Comparison of ENCODE assay signal across 33 cellular contexts in the genomic region with DNA sequence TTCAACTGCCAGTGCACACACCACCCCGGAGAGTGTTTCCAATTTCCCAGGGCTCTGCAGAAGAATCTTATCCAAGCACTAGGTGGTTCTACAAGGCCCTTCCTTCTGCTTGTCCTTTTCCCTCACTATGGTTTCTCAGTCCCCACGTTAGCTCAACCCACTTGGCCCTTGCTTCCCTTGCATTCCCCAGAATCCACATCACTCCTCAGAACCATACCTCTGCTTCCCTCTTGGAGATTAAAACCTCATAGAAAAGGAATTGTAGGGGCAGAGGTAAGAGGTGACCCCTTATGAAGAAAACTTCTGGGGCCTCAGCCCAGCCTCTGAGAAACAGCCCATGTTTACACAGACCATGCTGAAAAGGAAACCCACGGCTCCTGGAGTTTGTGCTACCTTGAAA.
"Had no signal": no experiment of that assay in that cellular context is flagged by ENCODE, and none has a peak within 500 bp of the region (broad histone marks: within the 10 kb centered on the region; RNA-seq: fewer than 3 reads in every experiment).

No MANE protein-coding gene starts in this region.

- H3K4me3 ChIP-seq: adrenal gland, breast epithelium had no signal

- DNase-seq: activated CD4-positive, alpha-beta memory T cell treated with anti-CD3 and anti-CD28 coated beads, Interleukin-2, amount 10 ng/mL, durations not matched to agents 7 days and 5 days; activated CD4-positive, alpha-beta T cell treated with anti-CD3 and anti-CD28 coated beads for 1 hour; activated CD4-positive, alpha-beta T cell treated with anti-CD3 and anti-CD28 coated beads for 36 hours; activated CD4-positive, alpha-beta T cell treated with anti-CD3 and anti-CD28 coated beads for 48 hours; activated CD4-positive, alpha-beta T cell treated with anti-CD3 and anti-CD28 coated beads, Interleukin-2, amount 10 ng/mL, durations not matched to agents 7 days and 5 days; activated CD4-positive, alpha-beta T cell treated with anti-CD3 and anti-CD28 coated beads, Interleukin-2, amount 50 U/mL, for 48 hours; activated CD4-positive, CD25-positive, alpha-beta regulatory T cell; activated CD8-positive, alpha-beta memory T cell treated with anti-CD3 and anti-CD28 coated beads for 24 hours; activated CD8-positive, alpha-beta memory T cell treated with anti-CD3 and anti-CD28 coated beads, Interleukin-2, amount 10 ng/mL, durations not matched to agents 7 days and 5 days; activated CD8-positive, alpha-beta memory T cell treated with anti-CD3 and anti-CD28 coated beads, Interleukin-2, amount 50 U/mL, for 48 hours; activated CD8-positive, alpha-beta T cell treated with anti-CD3 and anti-CD28 coated beads, Interleukin-2, amount 10 ng/mL, durations not matched to agents 7 days and 5 days; activated effector memory CD4-positive, alpha-beta T cell treated with Interleukin-2 at 50 U/mL for 16 hours; activated gamma-delta T cell; activated naive CD4-positive, alpha-beta T cell treated with anti-CD3 and anti-CD28 coated beads for 36 hours; activated naive CD4-positive, alpha-beta T cell treated with anti-CD3 and anti-CD28 coated beads, Interleukin-2, amount 50 U/mL, for 16 hours; activated naive CD8-positive, alpha-beta T cell treated with anti-CD3 and anti-CD28 coated beads for 36 hours; activated T-cell treated with anti-CD3 and anti-CD28 coated beads, Interleukin-2, amount 50 U/mL, for 24 hours; activated T-cell treated with anti-CD3 and anti-CD28 coated beads, Interleukin-2, amount 50 U/mL, for 48 hours; adrenal gland; amniotic stem cell; aorta; brain microvascular endothelial cell; central memory CD4-positive, alpha-beta T cell; T-helper 1 cell; T-helper 2 cell; T-helper 9 cell had no signal

- H3K9me3 Mint-ChIP-seq: activated CD4-positive, alpha-beta memory T cell treated with anti-CD3 and anti-CD28 coated beads, Interleukin-2, amount 10 ng/mL, durations not matched to agents 7 days and 5 days; activated CD4-positive, alpha-beta T cell treated with anti-CD3 and anti-CD28 coated beads, Interleukin-2, amount 10 ng/mL, durations not matched to agents 7 days and 5 days; activated naive CD4-positive, alpha-beta T cell treated with anti-CD3 and anti-CD28 coated beads for 36 hours; activated naive CD4-positive, alpha-beta T cell treated with anti-CD3 and anti-CD28 coated beads, Interleukin-2, amount 50 U/mL, for 72 hours; activated naive CD8-positive, alpha-beta T cell treated with anti-CD3 and anti-CD28 coated beads for 36 hours; activated T-cell treated with anti-CD3 and anti-CD28 coated beads, Interleukin-2, amount 50 U/mL, for 24 hours; activated T-helper 2 cell treated with anti-CD3 and anti-CD28 coated beads, Interferon-gamma antibody, Interleukin-2, Interleukin-4, amounts not matched to agents 10 μg/mL and 5 μg/mL and 100 μg/mL, durations not matched to agents 14 hours and 24 hours and 36 hours; T-helper 1 cell treated with Interleukin-12 subunit alpha and Interleukin-12 subunit beta and Interleukin-4 antibody, amounts not matched to agents 30 μg/mL and 1 μg/mL, for 36 hours; T-helper 2 cell treated with Interferon-gamma antibody and Interleukin-4, amounts not matched to agents 5 μg/mL and 100 μg/mL, for 36 hours had no signal

- H3K27ac Mint-ChIP-seq: activated CD4-positive, alpha-beta memory T cell treated with anti-CD3 and anti-CD28 coated beads, Interleukin-2, amount 10 ng/mL, durations not matched to agents 7 days and 5 days; activated CD4-positive, alpha-beta T cell treated with anti-CD3 and anti-CD28 coated beads for 36 hours; activated CD4-positive, alpha-beta T cell treated with anti-CD3 and anti-CD28 coated beads, Interleukin-2, amount 10 ng/mL, durations not matched to agents 7 days and 5 days; activated CD8-positive, alpha-beta memory T cell treated with anti-CD3 and anti-CD28 coated beads, Interleukin-2, amount 10 ng/mL, durations not matched to agents 7 days and 5 days; activated CD8-positive, alpha-beta T cell treated with anti-CD3 and anti-CD28 coated beads, Interleukin-2, amount 10 ng/mL, durations not matched to agents 7 days and 5 days; activated naive CD4-positive, alpha-beta T cell treated with anti-CD3 and anti-CD28 coated beads for 36 hours; activated naive CD4-positive, alpha-beta T cell treated with anti-CD3 and anti-CD28 coated beads, Interleukin-2, amount 50 U/mL, for 72 hours; activated naive CD8-positive, alpha-beta T cell treated with anti-CD3 and anti-CD28 coated beads for 36 hours; activated T-cell treated with anti-CD3 and anti-CD28 coated beads, Interleukin-2, amount 50 U/mL, for 24 hours; activated T-helper 2 cell treated with anti-CD3 and anti-CD28 coated beads, Interferon-gamma antibody, Interleukin-2, Interleukin-4, amounts not matched to agents 10 μg/mL and 5 μg/mL and 100 μg/mL, durations not matched to agents 14 hours and 24 hours and 36 hours; T-helper 1 cell treated with Interleukin-12 subunit alpha and Interleukin-12 subunit beta and Interleukin-4 antibody, amounts not matched to agents 30 μg/mL and 1 μg/mL, for 36 hours; T-helper 2 cell treated with Interferon-gamma antibody and Interleukin-4, amounts not matched to agents 5 μg/mL and 100 μg/mL, for 36 hours had no signal

- H3K36me3 Mint-ChIP-seq: activated naive CD4-positive, alpha-beta T cell treated with anti-CD3 and anti-CD28 coated beads, Interleukin-2, amount 50 U/mL, for 72 hours had no signal

- H3K27me3 ChIP-seq: adrenal gland, brain microvascular endothelial cell, breast epithelium had no signal

- H3K36me3 ChIP-seq: adrenal gland, brain microvascular endothelial cell, breast epithelium had no signal

- ATAC-seq: activated CD4-positive, alpha-beta T cell treated with anti-CD3 and anti-CD28 coated beads for 36 hours; activated CD4-positive, CD25-positive, alpha-beta regulatory T cell treated with anti-CD3 and anti-CD28 coated beads, Interleukin-2, amount 50 U/mL, for 24 hours; activated CD8-positive, alpha-beta memory T cell treated with anti-CD3 and anti-CD28 coated beads, Interleukin-2, amount 10 ng/mL, durations not matched to agents 7 days and 5 days; activated CD8-positive, alpha-beta T cell treated with anti-CD3 and anti-CD28 coated beads, Interleukin-2, amount 10 ng/mL, durations not matched to agents 7 days and 5 days; activated naive CD4-positive, alpha-beta T cell treated with anti-CD3 and anti-CD28 coated beads, Interleukin-2, amount 50 U/mL, for 72 hours had no signal

- H3K4me3 Mint-ChIP-seq: activated CD4-positive, alpha-beta memory T cell treated with anti-CD3 and anti-CD28 coated beads, Interleukin-2, amount 10 ng/mL, durations not matched to agents 7 days and 5 days; activated CD4-positive, alpha-beta T cell treated with anti-CD3 and anti-CD28 coated beads for 36 hours; activated CD4-positive, alpha-beta T cell treated with anti-CD3 and anti-CD28 coated beads, Interleukin-2, amount 10 ng/mL, durations not matched to agents 7 days and 5 days; activated CD8-positive, alpha-beta memory T cell treated with anti-CD3 and anti-CD28 coated beads, Interleukin-2, amount 10 ng/mL, durations not matched to agents 7 days and 5 days; activated CD8-positive, alpha-beta T cell treated with anti-CD3 and anti-CD28 coated beads, Interleukin-2, amount 10 ng/mL, durations not matched to agents 7 days and 5 days; activated naive CD4-positive, alpha-beta T cell treated with anti-CD3 and anti-CD28 coated beads for 36 hours; activated naive CD8-positive, alpha-beta T cell treated with anti-CD3 and anti-CD28 coated beads for 36 hours; activated T-cell treated with anti-CD3 and anti-CD28 coated beads, Interleukin-2, amount 50 U/mL, for 24 hours; T-helper 1 cell treated with Interleukin-12 subunit alpha and Interleukin-12 subunit beta and Interleukin-4 antibody, amounts not matched to agents 30 μg/mL and 1 μg/mL, for 36 hours; T-helper 2 cell treated with Interferon-gamma antibody and Interleukin-4, amounts not matched to agents 5 μg/mL and 100 μg/mL, for 36 hours had no signal

- H3K27me3 Mint-ChIP-seq: activated CD4-positive, alpha-beta memory T cell treated with anti-CD3 and anti-CD28 coated beads, Interleukin-2, amount 10 ng/mL, durations not matched to agents 7 days and 5 days; activated CD4-positive, alpha-beta T cell treated with anti-CD3 and anti-CD28 coated beads for 36 hours; activated CD4-positive, alpha-beta T cell treated with anti-CD3 and anti-CD28 coated beads, Interleukin-2, amount 10 ng/mL, durations not matched to agents 7 days and 5 days; activated CD8-positive, alpha-beta memory T cell treated with anti-CD3 and anti-CD28 coated beads, Interleukin-2, amount 10 ng/mL, durations not matched to agents 7 days and 5 days; activated naive CD8-positive, alpha-beta T cell treated with anti-CD3 and anti-CD28 coated beads for 36 hours; activated T-cell treated with anti-CD3 and anti-CD28 coated beads, Interleukin-2, amount 50 U/mL, for 24 hours had no signal

- H3K27ac ChIP-seq: adrenal gland, brain microvascular endothelial cell, breast epithelium, VCaP had no signal

- H3K4me1 ChIP-seq: adrenal gland, breast epithelium had no signal

- H3K9me3 ChIP-seq: adrenal gland, breast epithelium had no signal
